In genomic region chr2:17620280-17620679, GRCh38 we compare ENCODE assay signal across 12 cellular contexts.
A peak's percentile ranks its signal among the peaks of the same experiment; 100 is the strongest.
DNase-seq lines count a peak whose midpoint lies in the region; ATAC-seq and TF ChIP-seq lines count a peak whose summit lies in the region.
"Had no signal": no experiment of that assay in that cellular context is flagged by ENCODE, and none has a peak within 500 bp of the region (broad histone marks: within the 10 kb centered on the region; RNA-seq: fewer than 3 reads in every experiment).

No MANE protein-coding gene starts in this region.

- no peak for TF ChIP-seq CTCF in osteoblast (IDR thresholded peaks at IDR 0.05; ENCODE audit: extremely low read depth, low read depth, low read length)
- TF ChIP-seq CTCF in natural killer cell (IDR thresholded peaks at IDR 0.05): no peak
- TF ChIP-seq CTCF in psoas muscle (IDR thresholded peaks at IDR 0.05): no peak
- no peak for TF ChIP-seq CTCF in left lung (IDR thresholded peaks at IDR 0.05)

- ATAC-seq in natural killer cell (no peak), psoas muscle (no peak), left lung (no peak)

- H3K4me1 ChIP-seq in esophagus (ENCODE audit: control insufficient read depth in 2 of 2, insufficient read depth in 2 of 2, low read length in 1 of 2): peaks cover 2 to 7% of the 10 kb centered on the region in 2 donors
- H3K4me1 ChIP-seq in osteoblast (ENCODE audit: insufficient read depth, low read length): peaks cover 35% of the 10 kb centered on the region
- H3K4me1 ChIP-seq in psoas muscle: no peaks in the 10 kb centered on the region
- H3K4me1 ChIP-seq in left lung: no peaks in the 10 kb centered on the region

- no peaks in the 10 kb centered on the region for H3K27me3 ChIP-seq in esophagus (ENCODE audit: control insufficient read depth in 1 of 2, insufficient read depth in 2 of 2, low read length in 2 of 2)
- H3K27me3 ChIP-seq in osteoblast (ENCODE audit: insufficient read depth, low read length): no peaks in the 10 kb centered on the region
- no peaks in the 10 kb centered on the region for H3K27me3 ChIP-seq in psoas muscle (ENCODE audit: insufficient read depth in 3 of 3, low read length in 2 of 3)
- no peaks in the 10 kb centered on the region for H3K27me3 ChIP-seq in left lung
- H3K27me3 ChIP-seq: ovary, vagina had no signal

- H3K9me3 ChIP-seq in esophagus (ENCODE audit: control insufficient read depth in 2 of 2, insufficient read depth in 1 of 2, low read depth in 1 of 2, low read length in 1 of 2) (no peaks in the 10 kb centered on the region), osteoblast (ENCODE audit: low read depth, low read length) (no peaks in the 10 kb centered on the region), psoas muscle (no peaks in the 10 kb centered on the region), left lung (no peaks in the 10 kb centered on the region)
- H3K9me3 ChIP-seq: ovary, vagina had no signal

- WGBS in esophagus, 2 donors: 29 to 32% methylated on average over 6 of the region's 6 CpGs
- WGBS in psoas muscle, 3 donors: 30 to 43% (median 40%) methylated on average over 6 of the region's 6 CpGs

- H3K4me3 Mint-ChIP-seq in natural killer cell: no peak overlapping the region
- H3K4me3 Mint-ChIP-seq: activated CD4-positive, alpha-beta memory T cell treated with anti-CD3 and anti-CD28 coated beads, Interleukin-2, amount 10 ng/mL, durations not matched to agents 7 days and 5 days had no signal

- H3K27ac ChIP-seq in esophagus (ENCODE audit: low read depth in 2 of 2, low read length in 1 of 2) (peak overlapping the region; percentile 61 to 88), osteoblast (ENCODE audit: low read depth, low read length) (peak overlapping the region; percentile 56), psoas muscle (no peak overlapping the region), left lung (no peak overlapping the region)
- H3K27ac ChIP-seq: ovary, vagina had no signal

- H2AFZ ChIP-seq in osteoblast (ENCODE audit: low read length): no peak overlapping the region

- intact Hi-C loops in natural killer cell (cut with micrococcal nuclease): no loop called here
- intact Hi-C loops in psoas muscle (cut with DNase I): no loop called here
- intact Hi-C loops in left lung (cut with DNase I): no loop called here

- H3K36me3 Mint-ChIP-seq in natural killer cell: no peaks in the 10 kb centered on the region

- DNase-seq in GM03348 (ENCODE audit: low spot score) (peak; percentile 37), NCI-H524 treated with DMSO at 0.1 percent for 48 hours (lab: John Stamatoyannopoulos, UW) (peak; percentile 19), osteoblast (ENCODE audit: insufficient read length, low spot score, missing footprints) (no peak), natural killer cell (no peak), psoas muscle (no peak), AG08396 (ENCODE audit: low spot score) (no peak), left lung (no peak)
- DNase-seq: activated CD4-positive, alpha-beta memory T cell treated with anti-CD3 and anti-CD28 coated beads, Interleukin-2, amount 10 ng/mL, durations not matched to agents 7 days and 5 days; erythroblast; ovary had no signal

- H4K20me1 ChIP-seq in osteoblast (ENCODE audit: insufficient read depth, low read length): no peaks in the 10 kb centered on the region

- peak overlapping the region; percentile 34 for H3K4me2 ChIP-seq in osteoblast (ENCODE audit: insufficient read depth, low read length)

- H3K79me2 ChIP-seq in osteoblast (ENCODE audit: insufficient read depth, low read length): no peaks in the 10 kb centered on the region

- peaks cover 0 to 2% of the 10 kb centered on the region in 2 donors for H3K36me3 ChIP-seq in esophagus (ENCODE audit: control insufficient read depth in 2 of 2, insufficient read depth in 2 of 2, low read length in 1 of 2)
- no peaks in the 10 kb centered on the region for H3K36me3 ChIP-seq in osteoblast (ENCODE audit: insufficient read depth, low read length)
- H3K36me3 ChIP-seq in psoas muscle (ENCODE audit: insufficient read depth in 1 of 2, low read depth in 1 of 2): no peaks in the 10 kb centered on the region
- H3K36me3 ChIP-seq in left lung: no peaks in the 10 kb centered on the region
- H3K36me3 ChIP-seq: ovary, vagina had no signal

- H3K27ac Mint-ChIP-seq in natural killer cell: no peak overlapping the region
- H3K27ac Mint-ChIP-seq: activated CD4-positive, alpha-beta memory T cell treated with anti-CD3 and anti-CD28 coated beads, Interleukin-2, amount 10 ng/mL, durations not matched to agents 7 days and 5 days had no signal

- H3K4me3 ChIP-seq in esophagus (ENCODE audit: low read depth in 1 of 2, low read length in 2 of 2) (no peak overlapping the region), osteoblast (ENCODE audit: insufficient read depth, low read length) (no peak overlapping the region), psoas muscle (no peak overlapping the region), left lung (no peak overlapping the region)
- H3K4me3 ChIP-seq: ovary, vagina had no signal

- H3K9me3 Mint-ChIP-seq in natural killer cell: no peaks in the 10 kb centered on the region
- H3K9me3 Mint-ChIP-seq: activated CD4-positive, alpha-beta memory T cell treated with anti-CD3 and anti-CD28 coated beads, Interleukin-2, amount 10 ng/mL, durations not matched to agents 7 days and 5 days had no signal

- H3K27me3 Mint-ChIP-seq in natural killer cell (ENCODE audit: low read depth in 2 of 2): peaks cover 3 to 15% of the 10 kb centered on the region in 2 donors
- H3K27me3 Mint-ChIP-seq: activated CD4-positive, alpha-beta memory T cell treated with anti-CD3 and anti-CD28 coated beads, Interleukin-2, amount 10 ng/mL, durations not matched to agents 7 days and 5 days had no signal

- no peaks in the 10 kb centered on the region for H3K4me1 Mint-ChIP-seq in natural killer cell
- H3K4me1 Mint-ChIP-seq: activated CD4-positive, alpha-beta memory T cell treated with anti-CD3 and anti-CD28 coated beads, Interleukin-2, amount 10 ng/mL, durations not matched to agents 7 days and 5 days had no signal

Comparison
In these comparisons a context has a peak if more than half of its experiments do, and no peak if none do; other contexts are left out.
1. DNase-seq: peak in GM03348 (single experiment) and NCI-H524 treated with DMSO at 0.1 percent for 48 hours (single experiment); none in osteoblast (single experiment), natural killer cell (single experiment), psoas muscle (0 of 2), AG08396 (single experiment) and left lung (0 of 2).
2. H3K27ac ChIP-seq: peak in esophagus (2 of 2) and osteoblast (single experiment); none in psoas muscle (single experiment) and left lung (0 of 2).